Comparison of ENCODE assay signal across 17 cellular contexts in genomic region chr5:1137567-1138444, GRCh38. TPM values are rescaled to one million over a fixed set of nuclear protein-coding genes. Genes with fewer than 3 reads are reported as not detected.
DNase-seq lines count a peak whose midpoint lies in the region; ATAC-seq, FAIRE-seq and TF ChIP-seq lines count a peak whose summit lies in the region.
"Had no signal": no experiment of that assay in that cellular context is flagged by ENCODE, and none has a peak within 500 bp of the region (broad histone marks: within the 10 kb centered on the region; RNA-seq: fewer than 3 reads in every experiment).

No MANE protein-coding gene starts in this region.

- CTCF ChIA-PET in A673 (lab: Charles Lee) (interaction anchor here (0.7 kb wide), 1 partner anchor 84 kb away, joined by 3 read pairs; no protein-coding TSS in a partner anchor), K562 (lab: Yijun Ruan, JAX; ENCODE audit: low intra/inter-chr PET ratio) (no interaction called here)

- H3K79me2 ChIP-seq in K562 (ENCODE audit: control insufficient read depth, insufficient read depth, low read length) = no peaks in the 10 kb centered on the region

- H3K4me1 ChIP-seq in A673 (ENCODE audit: insufficient read depth, low read length, poor library complexity, severe bottlenecking) (peaks cover 31% of the 10 kb centered on the region), K562 (replicated peaks in 1 of 2; ENCODE audit: control insufficient read depth in 2 of 2, insufficient read depth in 2 of 2, low read length in 2 of 2) (peaks cover 0 to 35% of the 10 kb centered on the region in 2 experiments; a peak in 2 of 5 replicates)

- H3K4me2 ChIP-seq in K562 (ENCODE audit: insufficient read depth, low read length) = no peak overlapping the region

- H3K9me1 ChIP-seq in K562 (ENCODE audit: control insufficient read depth, insufficient read depth, low read length) = no peaks in the 10 kb centered on the region

- TF ChIP-seq EP300 in K562 (IDR thresholded peaks at IDR 0.05; ENCODE audit: low read length) = no peak

- H3K27ac Mint-ChIP-seq in nephron = peak overlapping the region; percentile 38 to 76 (median 63)
- H3K27ac Mint-ChIP-seq in chondrocyte (ENCODE audit: unreplicated experiment) = no peak overlapping the region
- H3K27ac Mint-ChIP-seq: natural killer cell, type B pancreatic cell had no signal

- H3K27ac ChIP-seq in A673 (ENCODE audit: low read depth, low read length, poor library complexity, severe bottlenecking) (no peak overlapping the region), K562 (ENCODE audit: extremely low read depth, low read depth, low read length) (no peak overlapping the region)
- H3K27ac ChIP-seq: C4-2B, left lung had no signal

- H3K4me3 Mint-ChIP-seq in nephron (no peak overlapping the region), chondrocyte (ENCODE audit: unreplicated experiment) (no peak overlapping the region)
- H3K4me3 Mint-ChIP-seq: natural killer cell, type B pancreatic cell had no signal

- FAIRE-seq in K562 (lab: Jason Lieb, UNC) = peak; percentile 79

- TF ChIP-seq POLR2A in K562 (conservative IDR thresholded peaks at IDR 0.05) = no peak

- intact Hi-C loops in A673 (cut with micrococcal nuclease; ENCODE audit: unreplicated experiment) (no loop called here), K562 (cut with micrococcal nuclease) (no loop called here)

- DNase-seq in A673 (ENCODE audit: low spot score) (peak; percentile 69), HT-29 (ENCODE audit: low spot score) (peak; percentile 55), K562 (ENCODE audit: extremely low read depth in 1 of 4, low spot score in 3 of 4) (peak in 1 of 4 experiments; percentile 28), chondrocyte (ENCODE audit: low spot score) (no peak), COLO668 (lab: John Stamatoyannopoulos, UW; ENCODE audit: unreplicated experiment) (no peak)
- DNase-seq in stimulated activated CD4-positive, alpha-beta T cell treated with anti-CD3 and anti-CD28 coated beads, Interleukin-2, amount 100 ng/mL, for 24 hours = no peak
- DNase-seq: activated gamma-delta T cell; EL; natural killer cell; NCI-H1417 treated with DMSO at 0.1 percent for 48 hours; sigmoid colon; stimulated activated CD4-positive, alpha-beta T cell treated with anti-CD3 and anti-CD28 coated beads, Interleukin-4, amount 100 ng/mL, for 24 hours had no signal

- H3K9ac ChIP-seq in K562 (ENCODE audit: insufficient read depth in 1 of 2, low read depth in 2 of 2, low read length in 2 of 2) = no peak overlapping the region

- H3K9me3 Mint-ChIP-seq in nephron (no peaks in the 10 kb centered on the region), chondrocyte (ENCODE audit: low read depth) (no peaks in the 10 kb centered on the region)
- H3K9me3 Mint-ChIP-seq: natural killer cell, type B pancreatic cell had no signal

- peaks cover 6% of the 10 kb centered on the region for H3K36me3 Mint-ChIP-seq in nephron (ENCODE audit: low read depth)
- no peaks in the 10 kb centered on the region for H3K36me3 Mint-ChIP-seq in chondrocyte (ENCODE audit: low read depth)
- H3K36me3 Mint-ChIP-seq: natural killer cell, type B pancreatic cell had no signal

- no peak for TF ChIP-seq RAD21 in K562 (CRISPR knock-in tag; conservative IDR thresholded peaks at IDR 0.05 in 1 of 2, IDR thresholded peaks at IDR 0.05 in 1 of 2)

- TF ChIP-seq CTCF in A673 (conservative IDR thresholded peaks at IDR 0.05; ENCODE audit: low read depth, low read length) (no peak), K562 (IDR thresholded peaks at IDR 0.05 in 2 of 3, conservative IDR thresholded peaks at IDR 0.05 in 1 of 3; ENCODE audit: insufficient read depth in 2 of 3, low read depth in 1 of 3, low read length in 3 of 3) (no peak), nephron (IDR thresholded peaks at IDR 0.05; ENCODE audit: unreplicated experiment in 3 of 3) (no peak), chondrocyte (IDR thresholded peaks at IDR 0.05) (no peak)

- no peaks in the 10 kb centered on the region for H3K9me3 ChIP-seq in A673 (ENCODE audit: low read depth, low read length, poor library complexity, severe bottlenecking)
- no peaks in the 10 kb centered on the region for H3K9me3 ChIP-seq in K562 (replicated peaks; ENCODE audit: control insufficient read depth, insufficient read depth, low read depth, low read length)
- H3K9me3 ChIP-seq: left lung, sigmoid colon had no signal

- 22% methylated on average over 30 of the region's 30 CpGs for WGBS in K562 (ENCODE audit: insufficient coverage, low coverage, missing lambda C conversion rate)

- H3K27me3 ChIP-seq in A673 (replicated peaks; ENCODE audit: insufficient read depth, low read depth, low read length, poor library complexity) = no peaks in the 10 kb centered on the region
- peaks cover 18 to 77% of the 10 kb centered on the region in 2 experiments for H3K27me3 ChIP-seq in K562 (ENCODE audit: control insufficient read depth in 2 of 2, insufficient read depth in 2 of 2, low read length in 2 of 2)
- H3K27me3 ChIP-seq: left lung, sigmoid colon had no signal

- no peaks in the 10 kb centered on the region; the same call in 1 of the 2 replicates for H4K20me1 ChIP-seq in K562 (replicated peaks; ENCODE audit: control insufficient read depth, insufficient read depth, low read length)

- H3K4me1 Mint-ChIP-seq in nephron (peaks cover 46% of the 10 kb centered on the region), chondrocyte (ENCODE audit: low read depth) (peaks cover 9% of the 10 kb centered on the region)

- in situ Hi-C loops in K562 (cut with MboI) = no loop called here

- H3K4me3 ChIP-seq in A673 (ENCODE audit: low read depth, low read length, poor library complexity, severe bottlenecking) (no peak overlapping the region), K562 (no peak overlapping the region)
- H3K4me3 ChIP-seq: left lung, sigmoid colon had no signal

- ATAC-seq in K562 (peak; percentile 79), HG03175 (IDR thresholded peaks at IDR 0.05; ENCODE audit: unreplicated experiment) (no peak)
- ATAC-seq: left lung, natural killer cell had no signal

- POLR2A ChIA-PET in A673 (lab: Charles Lee; ENCODE audit: low non-redundant PET) = interaction anchor here (0.6 kb wide), 1 partner anchor 49 kb away, joined by 19 read pairs; no protein-coding TSS in a partner anchor
- POLR2A ChIA-PET in K562 (lab: Yijun Ruan, JAX) = interaction anchor here (0.8 to 0.9 kb wide), 3 partner anchors 20 to 147 kb away, joined by 3 to 4 read pairs (median 4); no protein-coding TSS in a partner anchor

- H3K27me3 Mint-ChIP-seq in nephron (ENCODE audit: low read depth) = peaks cover 32% of the 10 kb centered on the region
- peaks cover 28% of the 10 kb centered on the region for H3K27me3 Mint-ChIP-seq in chondrocyte (ENCODE audit: low read depth)

- no peak overlapping the region for H2AFZ ChIP-seq in K562 (ENCODE audit: low read depth, low read length)

- no TSS peak for BruUV-seq in A673 (replicated peaks; lab: Mats Ljungman, UMichigan)
- BruUV-seq in K562 (replicated peaks; lab: Mats Ljungman, UMichigan) = no TSS peak

- H3K36me3 ChIP-seq in A673 (ENCODE audit: insufficient read depth, low read length, poor library complexity, severe bottlenecking) = no peaks in the 10 kb centered on the region
- no peaks in the 10 kb centered on the region for H3K36me3 ChIP-seq in K562 (ENCODE audit: control insufficient read depth, insufficient read depth, low read length)
- H3K36me3 ChIP-seq: left lung, sigmoid colon had no signal

TF ChIP-seq in K562, 482 proteins besides CTCF, POLR2A, EP300 and RAD21 (continues in another document):
- TF ChIP-seq, protein P1, sequence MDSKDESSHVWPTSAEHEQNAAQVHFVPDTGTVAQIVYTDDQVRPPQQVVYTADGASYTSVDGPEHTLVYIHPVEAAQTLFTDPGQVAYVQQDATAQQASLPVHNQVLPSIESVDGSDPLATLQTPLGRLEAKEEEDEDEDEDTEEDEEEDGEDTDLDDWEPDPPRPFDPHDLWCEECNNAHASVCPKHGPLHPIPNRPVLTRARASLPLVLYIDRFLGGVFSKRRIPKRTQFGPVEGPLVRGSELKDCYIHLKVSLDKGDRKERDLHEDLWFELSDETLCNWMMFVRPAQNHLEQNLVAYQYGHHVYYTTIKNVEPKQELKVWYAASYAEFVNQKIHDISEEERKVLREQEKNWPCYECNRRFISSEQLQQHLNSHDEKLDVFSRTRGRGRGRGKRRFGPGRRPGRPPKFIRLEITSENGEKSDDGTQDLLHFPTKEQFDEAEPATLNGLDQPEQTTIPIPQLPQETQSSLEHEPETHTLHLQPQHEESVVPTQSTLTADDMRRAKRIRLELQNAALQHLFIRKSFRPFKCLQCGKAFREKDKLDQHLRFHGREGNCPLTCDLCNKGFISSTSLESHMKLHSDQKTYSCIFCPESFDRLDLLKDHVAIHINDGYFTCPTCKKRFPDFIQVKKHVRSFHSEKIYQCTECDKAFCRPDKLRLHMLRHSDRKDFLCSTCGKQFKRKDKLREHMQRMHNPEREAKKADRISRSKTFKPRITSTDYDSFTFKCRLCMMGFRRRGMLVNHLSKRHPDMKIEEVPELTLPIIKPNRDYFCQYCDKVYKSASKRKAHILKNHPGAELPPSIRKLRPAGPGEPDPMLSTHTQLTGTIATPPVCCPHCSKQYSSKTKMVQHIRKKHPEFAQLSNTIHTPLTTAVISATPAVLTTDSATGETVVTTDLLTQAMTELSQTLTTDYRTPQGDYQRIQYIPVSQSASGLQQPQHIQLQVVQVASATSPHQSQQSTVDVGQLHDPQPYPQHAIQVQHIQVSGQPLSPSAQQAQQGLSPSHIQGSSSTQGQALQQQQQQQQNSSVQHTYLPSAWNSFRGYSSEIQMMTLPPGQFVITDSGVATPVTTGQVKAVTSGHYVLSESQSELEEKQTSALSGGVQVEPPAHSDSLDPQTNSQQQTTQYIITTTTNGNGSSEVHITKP (IDR thresholded peaks at IDR 0.05; ENCODE audit: partially characterized antibody) = peak; percentile 46

RNA-seq across cellular contexts. Expression of gene SLC12A7, which starts 25.9 kb away (rescaled TPM):
- total RNA-seq in A673 (2021) (45.2 and 55.5 TPM in 2 replicates), K562 (2014; rRNA removed) (1.1 and 1.3 TPM in 2 replicates), K562 (2014; rRNA removed; fragmentation: Illumina TruSeq; extraction: Trizol) (0.11 and 0.22 TPM in 2 replicates), K562 (2015; rRNA removed; fragmentation: Illumina TruSeq; extraction: Trizol) (0.51 and 0.53 TPM in 2 replicates), K562 (2021) (1.8 and 1.9 TPM in 2 replicates), chondrocyte (2.0 to 4.9 TPM (median 3.7 TPM) in 3 replicates)
- total RNA-seq in HT-29 (2014; rRNA removed; shearing (Covaris generic)) = 129 and 134 TPM in 2 replicates
- 13.6 and 46.2 TPM in 2 replicates for total RNA-seq in K562 (2011; cell fraction: chromatin; rRNA removed; ENCODE audit: low replicate concordance)
- total RNA-seq in K562 (2011; cell fraction: nucleolus; rRNA removed) = 15.9 and 26.2 TPM in 2 replicates
- total RNA-seq in K562 (2011; cell fraction: nucleoplasm; rRNA removed) = 8.9 and 10.9 TPM in 2 replicates
- polyA plus RNA-seq in K562 (2011; rRNA removed) (3.1 and 15.7 TPM in 2 replicates), K562 (2014; fragmentation: Illumina TruSeq; extraction: Trizol) (0.56 and 0.83 TPM in 2 replicates), K562 (2014; fragmentation: Nextera tagmentation; extraction: Ambion mirVana) (under 1 TPM; 0.01 to 0.04 TPM), K562 (2014; rRNA removed) (0.73 and 1.0 TPM in 2 replicates)
- polyA plus RNA-seq in K562 (2011; cell fraction: cytosol; rRNA removed) = 5.3 and 11.3 TPM in 2 replicates
- 55.8 and 115 TPM in 2 replicates for polyA plus RNA-seq in K562 (2011; cell fraction: nucleus; rRNA removed)
- polyA plus RNA-seq in K562 (2012) = 1.2 and 3.8 TPM in 2 replicates
- 2.5 and 9.1 TPM in 2 replicates for polyA minus RNA-seq in K562 (2011; rRNA and poly(A)+ RNA removed)
- 5.9 and 21.7 TPM in 2 replicates for polyA minus RNA-seq in K562 (2011; cell fraction: cytosol; rRNA and poly(A)+ RNA removed)
- 13.1 and 36.8 TPM in 2 replicates for polyA minus RNA-seq in K562 (2011; cell fraction: nucleus; rRNA and poly(A)+ RNA removed)

Comparison
In these comparisons a context has a peak if more than half of its experiments do, and no peak if none do; other contexts are left out.
1. DNase-seq: peak in A673 (single experiment) and HT-29 (single experiment); none in chondrocyte (single experiment), COLO668 (single experiment) and stimulated activated CD4-positive, alpha-beta T cell treated with anti-CD3 and anti-CD28 coated beads, Interleukin-2, amount 100 ng/mL, for 24 hours (0 of 2).